In the genomic region with DNA sequence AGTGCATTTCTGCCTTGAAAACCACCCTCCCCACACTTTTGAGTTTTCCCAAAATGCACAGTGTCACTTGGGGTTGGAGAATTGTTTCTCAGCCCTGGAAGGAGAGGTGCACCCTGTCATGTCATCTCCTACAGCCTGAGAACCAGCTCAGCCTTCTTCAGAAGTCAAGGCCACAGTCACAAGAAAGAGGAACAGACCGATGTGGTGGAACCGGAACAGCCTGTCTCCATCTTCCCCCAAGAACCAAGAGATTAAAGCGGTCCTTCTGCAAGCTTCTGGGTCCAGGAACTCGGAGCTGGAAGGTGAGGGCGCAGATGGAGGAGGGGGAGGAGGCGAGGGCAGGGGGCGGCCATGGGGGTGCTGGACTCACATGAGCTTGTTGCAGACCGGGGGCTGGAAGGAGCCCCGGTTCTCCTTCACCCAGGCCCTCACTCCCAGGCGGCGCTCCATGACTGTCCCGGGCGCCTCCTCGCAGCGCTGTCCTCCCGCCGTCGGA, we compare ENCODE assay signal across 8 cellular contexts. TPM values are rescaled to one million over a fixed set of nuclear protein-coding genes. Genes with fewer than 3 reads are reported as not detected.
DNase-seq lines count a peak whose midpoint lies in the region; ATAC-seq, FAIRE-seq and TF ChIP-seq lines count a peak whose summit lies in the region.

No MANE protein-coding gene starts in this region.

- CTCF ChIA-PET in K562 (lab: Yijun Ruan, JAX; ENCODE audit: low intra/inter-chr PET ratio): no interaction called here

- TF ChIP-seq RAD21 in K562 (CRISPR knock-in tag; conservative IDR thresholded peaks at IDR 0.05 in 1 of 2, IDR thresholded peaks at IDR 0.05 in 1 of 2): no peak
- TF ChIP-seq RAD21 in liver (IDR thresholded peaks at IDR 0.05): no peak

- H3K36me3 ChIP-seq in K562 (ENCODE audit: control insufficient read depth, insufficient read depth, low read length) (no peaks in the 10 kb centered on the region), liver (ENCODE audit: control insufficient read depth in 4 of 4, insufficient read depth in 3 of 4, low read depth in 1 of 4, low read length in 3 of 4) (peaks cover 0 to 3% (median 0%) of the 10 kb centered on the region in 4 donors), thoracic aorta (no peaks in the 10 kb centered on the region)

- no peak overlapping the region for H3K4me3 ChIP-seq in K562
- peak overlapping the region; percentile 83 to 90 (median 90) for H3K4me3 ChIP-seq in liver (ENCODE audit: low read depth in 1 of 3, low read length in 3 of 3)
- H3K4me3 ChIP-seq in thoracic aorta: peak overlapping the region; percentile 86

- intact Hi-C loops in K562 (cut with micrococcal nuclease): no loop called here

- H3K4me1 ChIP-seq in K562 (replicated peaks in 1 of 2; ENCODE audit: control insufficient read depth in 2 of 2, insufficient read depth in 2 of 2, low read length in 2 of 2) (peaks cover 0 to 11% of the 10 kb centered on the region in 2 experiments; a peak in 1 of 5 replicates), liver (ENCODE audit: control insufficient read depth in 4 of 4, insufficient read depth in 4 of 4, low read length in 3 of 4) (peaks cover 16 to 57% (median 37%) of the 10 kb centered on the region in 4 donors), thoracic aorta (ENCODE audit: control insufficient read depth in 1 of 2, low read depth in 2 of 2) (peaks cover 18 to 57% of the 10 kb centered on the region in 2 donors)

- TF ChIP-seq POLR2A in K562 (conservative IDR thresholded peaks at IDR 0.05): no peak

- WGBS in K562 (ENCODE audit: insufficient coverage, low coverage, missing lambda C conversion rate): 19% methylated on average over 3 of the region's 18 CpGs
- 3% methylated on average over 18 of the region's 18 CpGs for WGBS in liver

- H3K27me3 ChIP-seq in K562 (ENCODE audit: control insufficient read depth in 2 of 2, insufficient read depth in 2 of 2, low read length in 2 of 2): peaks cover 2 to 35% of the 10 kb centered on the region in 2 experiments; a peak in 4 of 5 replicates
- no peaks in the 10 kb centered on the region for H3K27me3 ChIP-seq in liver (ENCODE audit: control insufficient read depth in 4 of 4, insufficient read depth in 4 of 4, low read length in 3 of 4)
- no peaks in the 10 kb centered on the region for H3K27me3 ChIP-seq in thoracic aorta (replicated peaks; ENCODE audit: insufficient read depth)

- POLR2A ChIA-PET in K562 (lab: Yijun Ruan, JAX): interaction anchor here (0.9 to 1.1 kb wide), 2 partner anchors 9 to 17 kb away, joined by 3 read pairs; no protein-coding TSS in a partner anchor

- H3K79me2 ChIP-seq in K562 (ENCODE audit: control insufficient read depth, insufficient read depth, low read length): no peaks in the 10 kb centered on the region

- TF ChIP-seq CTCF in K562 (IDR thresholded peaks at IDR 0.05 in 2 of 3, conservative IDR thresholded peaks at IDR 0.05 in 1 of 3; ENCODE audit: insufficient read depth in 2 of 3, low read depth in 1 of 3, low read length in 3 of 3): no peak
- no peak for TF ChIP-seq CTCF in liver (IDR thresholded peaks at IDR 0.05; ENCODE audit: low read depth, low read length, missing input control)
- TF ChIP-seq CTCF in thoracic aorta (IDR thresholded peaks at IDR 0.05): no peak

- BruUV-seq in K562 (replicated peaks; lab: Mats Ljungman, UMichigan): no TSS peak

- in situ Hi-C loops in K562 (cut with MboI): loop anchor here (25.0 kb wide), 1 partner anchor 280 kb away; no protein-coding TSS in a partner anchor

- DNase-seq in K562 (ENCODE audit: extremely low read depth in 1 of 4, low spot score in 3 of 4) (no peak), thoracic aorta (ENCODE audit: low spot score) (no peak), NCI-H2196 (lab: John Stamatoyannopoulos, UW; ENCODE audit: unreplicated experiment) (no peak)

- ATAC-seq in GM19351 (IDR thresholded peaks at IDR 0.05; ENCODE audit: unreplicated experiment) (peak; percentile 36), HG03520 (IDR thresholded peaks at IDR 0.05; ENCODE audit: unreplicated experiment) (peak; percentile 21), K562 (no peak), thoracic aorta (ENCODE audit: insufficient number of reproducible peaks, low FRiP score, low read depth) (peak; percentile 28), GM18519 (IDR thresholded peaks at IDR 0.05; ENCODE audit: low FRiP score, unreplicated experiment) (no peak), HG02938 (IDR thresholded peaks at IDR 0.05; ENCODE audit: unreplicated experiment) (no peak)

- H3K9ac ChIP-seq in K562 (ENCODE audit: insufficient read depth in 1 of 2, low read depth in 2 of 2, low read length in 2 of 2) (no peak overlapping the region), liver (ENCODE audit: low read depth in 1 of 2, low read length in 2 of 2) (peak overlapping the region; percentile 60 to 72)

- no peak for FAIRE-seq in K562 (lab: Jason Lieb, UNC)

- TF ChIP-seq EP300 in K562 (IDR thresholded peaks at IDR 0.05; ENCODE audit: low read length): no peak

- no peak overlapping the region for H3K27ac ChIP-seq in K562 (ENCODE audit: extremely low read depth, low read depth, low read length)
- peak overlapping the region; percentile 95 to 97 for H3K27ac ChIP-seq in liver (ENCODE audit: low read depth in 1 of 2, low read length in 2 of 2)
- peak overlapping the region; percentile 93 to 96 for H3K27ac ChIP-seq in thoracic aorta

- no peaks in the 10 kb centered on the region; the same call in 1 of the 2 replicates for H4K20me1 ChIP-seq in K562 (replicated peaks; ENCODE audit: control insufficient read depth, insufficient read depth, low read length)

- H3K9me1 ChIP-seq in K562 (ENCODE audit: control insufficient read depth, insufficient read depth, low read length): no peaks in the 10 kb centered on the region

- H3K9me3 ChIP-seq in K562 (replicated peaks; ENCODE audit: control insufficient read depth, insufficient read depth, low read depth, low read length) (no peaks in the 10 kb centered on the region), liver (ENCODE audit: control insufficient read depth in 4 of 4, low read length in 3 of 4) (no peaks in the 10 kb centered on the region), thoracic aorta (no peaks in the 10 kb centered on the region)

- H3K4me2 ChIP-seq in K562 (ENCODE audit: insufficient read depth, low read length): no peak overlapping the region

- no peak overlapping the region for H2AFZ ChIP-seq in K562 (ENCODE audit: low read depth, low read length)

TF ChIP-seq in K562, 482 proteins besides CTCF, POLR2A, EP300 and RAD21:
- TF ChIP-seq ZNF79 (CRISPR knock-in tag; IDR thresholded peaks at IDR 0.05; ENCODE audit: low read depth): no peak
- peak; percentile 31; the same call in 1 of the 2 replicates for TF ChIP-seq SPI1 (IDR thresholded peaks at IDR 0.05; ENCODE audit: borderline replicate concordance, low read depth, low read length)

TF ChIP-seq in liver, 16 proteins besides CTCF, POLR2A, EP300 and RAD21 (continues in another document):
- TF ChIP-seq, protein P1, sequence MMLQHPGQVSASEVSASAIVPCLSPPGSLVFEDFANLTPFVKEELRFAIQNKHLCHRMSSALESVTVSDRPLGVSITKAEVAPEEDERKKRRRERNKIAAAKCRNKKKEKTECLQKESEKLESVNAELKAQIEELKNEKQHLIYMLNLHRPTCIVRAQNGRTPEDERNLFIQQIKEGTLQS (IDR thresholded peaks at IDR 0.05): no peak
- no peak for TF ChIP-seq FOXA2 (IDR thresholded peaks at IDR 0.05)
- TF ChIP-seq TAF1 (conservative IDR thresholded peaks at IDR 0.05): no peak
- TF ChIP-seq, protein P2, sequence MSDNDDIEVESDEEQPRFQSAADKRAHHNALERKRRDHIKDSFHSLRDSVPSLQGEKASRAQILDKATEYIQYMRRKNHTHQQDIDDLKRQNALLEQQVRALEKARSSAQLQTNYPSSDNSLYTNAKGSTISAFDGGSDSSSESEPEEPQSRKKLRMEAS (IDR thresholded peaks at IDR 0.05): no peak
- TF ChIP-seq EGR1 (IDR thresholded peaks at IDR 0.05; ENCODE audit: low read depth in 2 of 2): no peak

RNA-seq across cellular contexts. Expression of a gene that starts 0.2 kb away (rescaled TPM):
- not detected in 2 replicates for total RNA-seq in K562 (2011; cell fraction: chromatin; rRNA removed; ENCODE audit: low replicate concordance)
- total RNA-seq in K562 (2011; cell fraction: nucleolus; rRNA removed): not detected in 2 replicates
- total RNA-seq in K562 (2011; cell fraction: nucleoplasm; rRNA removed): not detected in 2 replicates
- total RNA-seq in K562 (2014; rRNA removed) (not detected in 2 replicates), K562 (2014; rRNA removed; fragmentation: Illumina TruSeq; extraction: Trizol) (not detected in 2 replicates), K562 (2015; rRNA removed; fragmentation: Illumina TruSeq; extraction: Trizol) (not detected in 2 replicates), K562 (2021) (not detected in 2 replicates), liver (100 to 1,000 TPM in 1 of 2 donors, 10 to 100 TPM in 1; 17.4 to 126 TPM), thoracic aorta (10 to 100 TPM; 25.3 to 33.7 TPM)
- polyA plus RNA-seq in K562 (2011; rRNA removed) (not detected in 2 replicates), K562 (2014; fragmentation: Illumina TruSeq; extraction: Trizol) (not detected in 2 replicates), K562 (2014; fragmentation: Nextera tagmentation; extraction: Ambion mirVana) (not detected), K562 (2014; rRNA removed) (not detected in 2 replicates), liver (100 to 1,000 TPM; 134 to 140 TPM)
- polyA plus RNA-seq in K562 (2011; cell fraction: cytosol; rRNA removed): not detected in 2 replicates
- not detected in 2 replicates for polyA plus RNA-seq in K562 (2011; cell fraction: nucleus; rRNA removed)
- polyA plus RNA-seq in K562 (2012): not detected in 2 replicates
- polyA minus RNA-seq in K562 (2011; rRNA and poly(A)+ RNA removed): not detected in 2 replicates
- not detected in 2 replicates for polyA minus RNA-seq in K562 (2011; cell fraction: cytosol; rRNA and poly(A)+ RNA removed)
- polyA minus RNA-seq in K562 (2011; cell fraction: nucleus; rRNA and poly(A)+ RNA removed): not detected in 2 replicates

RNA-seq across cellular contexts. Expression of a gene that starts 28.2 kb away (rescaled TPM):
- total RNA-seq in K562 (2011; cell fraction: chromatin; rRNA removed; ENCODE audit: low replicate concordance): not detected in 2 replicates
- total RNA-seq in K562 (2011; cell fraction: nucleolus; rRNA removed): not detected in 2 replicates
- total RNA-seq in K562 (2011; cell fraction: nucleoplasm; rRNA removed): not detected in 2 replicates
- total RNA-seq in K562 (2014; rRNA removed) (not detected in 2 replicates), K562 (2014; rRNA removed; fragmentation: Illumina TruSeq; extraction: Trizol) (not detected in 2 replicates), K562 (2015; rRNA removed; fragmentation: Illumina TruSeq; extraction: Trizol) (not detected in 2 replicates), K562 (2021) (not detected in 2 replicates), liver (1 to 10 TPM; 2.2 to 5.9 TPM), thoracic aorta (1 to 10 TPM; 4.6 to 5.8 TPM)
- polyA plus RNA-seq in K562 (2011; rRNA removed) (not detected in 2 replicates), K562 (2014; fragmentation: Illumina TruSeq; extraction: Trizol) (not detected in 2 replicates), K562 (2014; fragmentation: Nextera tagmentation; extraction: Ambion mirVana) (not detected), K562 (2014; rRNA removed) (not detected in 2 replicates), liver (1 to 10 TPM; 7.5 to 8.1 TPM)
- not detected in 2 replicates for polyA plus RNA-seq in K562 (2011; cell fraction: cytosol; rRNA removed)
- polyA plus RNA-seq in K562 (2011; cell fraction: nucleus; rRNA removed): not detected in 2 replicates
- polyA plus RNA-seq in K562 (2012): not detected in 2 replicates
- not detected in 2 replicates for polyA minus RNA-seq in K562 (2011; rRNA and poly(A)+ RNA removed)
- not detected in 2 replicates for polyA minus RNA-seq in K562 (2011; cell fraction: cytosol; rRNA and poly(A)+ RNA removed)
- not detected in 2 replicates for polyA minus RNA-seq in K562 (2011; cell fraction: nucleus; rRNA and poly(A)+ RNA removed)

Comparison
In these comparisons a context has a peak if more than half of its experiments do, and no peak if none do; other contexts are left out.
1. ATAC-seq: peak in GM19351 (single experiment), HG03520 (single experiment) and thoracic aorta (single experiment); none in K562 (single experiment), GM18519 (single experiment) and HG02938 (single experiment).
2. H3K9ac ChIP-seq: peak in liver (2 of 2); none in K562 (0 of 2).
3. RNA of a gene that starts 0.2 kb away (total RNA-seq): 17.4 to 126 TPM in liver and 25.3 to 33.7 TPM in thoracic aorta; not detected in K562; every median in the first group is over 10 times any median in the second.